Comparison of ENCODE assay signal across 28 cellular contexts in genomic region chr21:40832316-40832715, GRCh38.
"Had no signal": no experiment of that assay in that cellular context is flagged by ENCODE, and none has a peak within 500 bp of the region (broad histone marks: within the 10 kb centered on the region; RNA-seq: fewer than 3 reads in every experiment).

No MANE protein-coding gene starts in this region.

- H3K27ac ChIP-seq: colonic mucosa, esophagus muscularis mucosa, foreskin keratinocyte, gastroesophageal sphincter, heart right ventricle, WERI-Rb-1 had no signal

- H3K27me3 ChIP-seq: colonic mucosa, esophagus muscularis mucosa, foreskin keratinocyte had no signal

- H3K36me3 ChIP-seq: colonic mucosa, esophagus muscularis mucosa, gastroesophageal sphincter, heart right ventricle, WERI-Rb-1 had no signal

- DNase-seq: activated B cell treated with CpG ODN at 0.5 μM for 24 hours; activated CD4-positive, alpha-beta T cell treated with anti-CD3 and anti-CD28 coated beads for 48 hours; activated CD4-positive, alpha-beta T cell treated with anti-CD3 and anti-CD28 coated beads, Interleukin-2, amount 50 U/mL, for 1 hour; activated CD4-positive, alpha-beta T cell treated with anti-CD3 and anti-CD28 coated beads, Interleukin-2, amount 50 U/mL, for 48 hours; activated CD8-positive, alpha-beta memory T cell treated with anti-CD3 and anti-CD28 coated beads for 24 hours; activated CD8-positive, alpha-beta T cell treated with anti-CD3 and anti-CD28 coated beads for 36 hours; activated effector memory CD4-positive, alpha-beta T cell treated with Interleukin-2 at 50 U/mL for 16 hours; activated gamma-delta T cell treated with Interleukin-2 at 50 U/mL for 16 hours; activated naive CD4-positive, alpha-beta T cell treated with anti-CD3 and anti-CD28 coated beads, Interleukin-2, amount 50 U/mL, for 16 hours; activated naive CD4-positive, alpha-beta T cell treated with Interleukin-2 at 50 U/mL for 16 hours; activated T-cell treated with anti-CD3 and anti-CD28 coated beads, Interleukin-2, amount 50 U/mL, for 4 hours; amniotic stem cell; anterior cingulate cortex; caudate nucleus; cerebellar nuclear complex; colonic mucosa; dorsolateral prefrontal cortex; effector memory CD4-positive, alpha-beta T cell; erythroblast; foreskin keratinocyte; heart right ventricle; T-cell; T-helper 9 cell; WERI-Rb-1 had no signal

- H3K4me1 ChIP-seq: colonic mucosa, esophagus muscularis mucosa, gastroesophageal sphincter, heart right ventricle had no signal

- H3K4me3 ChIP-seq: colonic mucosa, esophagus muscularis mucosa, gastroesophageal sphincter, heart right ventricle had no signal

- ATAC-seq: activated CD4-positive, CD25-positive, alpha-beta regulatory T cell treated with anti-CD3 and anti-CD28 coated beads, Interleukin-2, amount 50 U/mL, for 24 hours; activated CD8-positive, alpha-beta T cell treated with anti-CD3 and anti-CD28 coated beads for 36 hours; activated T-cell treated with anti-CD3 and anti-CD28 coated beads, Interleukin-2, amount 50 U/mL, for 4 hours; activated T-helper 17 cell treated with anti-CD3 and anti-CD28 coated beads, Interleukin-2, amount 50 U/mL, for 72 hours; foreskin keratinocyte; gastroesophageal sphincter; heart right ventricle; T-cell had no signal

- H3K9me3 ChIP-seq: colonic mucosa, esophagus muscularis mucosa, gastroesophageal sphincter, heart right ventricle had no signal
